Comparison of ENCODE assay signal across 21 cellular contexts in genomic region chr1:208078752-208079151, GRCh38.
"Had no signal": no experiment of that assay in that cellular context is flagged by ENCODE, and none has a peak within 500 bp of the region (broad histone marks: within the 10 kb centered on the region; RNA-seq: fewer than 3 reads in every experiment).

No MANE protein-coding gene starts in this region.

- H3K9me3 ChIP-seq: colonic mucosa, gastrocnemius medialis, pancreas, spleen, tibial nerve had no signal

- H3K36me3 ChIP-seq: colonic mucosa had no signal

- H3K4me3 ChIP-seq: colonic mucosa, gastrocnemius medialis, pancreas, spleen, tibial nerve had no signal

- H3K9me3 Mint-ChIP-seq: activated naive CD4-positive, alpha-beta T cell treated with anti-CD3 and anti-CD28 coated beads, Interleukin-2, amount 10 ng/mL, durations not matched to agents 7 days and 5 days; activated naive CD8-positive, alpha-beta T cell treated with anti-CD3 and anti-CD28 coated beads, Interleukin-2, amount 10 ng/mL, durations not matched to agents 7 days and 5 days; effector memory CD8-positive, alpha-beta T cell; mesothelial cell of epicardium; naive thymus-derived CD8-positive, alpha-beta T cell had no signal

- H3K27me3 Mint-ChIP-seq: naive thymus-derived CD8-positive, alpha-beta T cell had no signal

- H3K4me1 ChIP-seq: colonic mucosa, pancreas had no signal

- ATAC-seq: effector memory CD8-positive, alpha-beta T cell; gastrocnemius medialis; left colon; naive thymus-derived CD8-positive, alpha-beta T cell; pancreas; right cardiac atrium had no signal

- H3K4me3 Mint-ChIP-seq: activated naive CD4-positive, alpha-beta T cell treated with anti-CD3 and anti-CD28 coated beads, Interleukin-2, amount 10 ng/mL, durations not matched to agents 7 days and 5 days; activated naive CD8-positive, alpha-beta T cell treated with anti-CD3 and anti-CD28 coated beads, Interleukin-2, amount 10 ng/mL, durations not matched to agents 7 days and 5 days; effector memory CD8-positive, alpha-beta T cell; mesothelial cell of epicardium; naive thymus-derived CD8-positive, alpha-beta T cell had no signal

- H3K27ac ChIP-seq: colonic mucosa, gastrocnemius medialis, pancreas, spleen, tibial nerve, VCaP had no signal

- H3K27ac Mint-ChIP-seq: activated naive CD4-positive, alpha-beta T cell treated with anti-CD3 and anti-CD28 coated beads, Interleukin-2, amount 10 ng/mL, durations not matched to agents 7 days and 5 days; activated naive CD8-positive, alpha-beta T cell treated with anti-CD3 and anti-CD28 coated beads, Interleukin-2, amount 10 ng/mL, durations not matched to agents 7 days and 5 days; effector memory CD8-positive, alpha-beta T cell; mesothelial cell of epicardium had no signal

- DNase-seq: activated CD4-positive, alpha-beta T cell treated with anti-CD3 and anti-CD28 coated beads for 4 hours; activated CD4-positive, alpha-beta T cell treated with anti-CD3 and anti-CD28 coated beads, Interleukin-2, amount 50 U/mL, for 4 hours; activated effector memory CD4-positive, alpha-beta T cell treated with anti-CD3 and anti-CD28 coated beads, Interleukin-2, amount 50 U/mL, for 16 hours; activated naive CD4-positive, alpha-beta T cell treated with anti-CD3 and anti-CD28 coated beads, Interleukin-2, amount 10 ng/mL, durations not matched to agents 7 days and 5 days; activated naive CD8-positive, alpha-beta T cell treated with anti-CD3 and anti-CD28 coated beads, Interleukin-2, amount 10 ng/mL, durations not matched to agents 7 days and 5 days; central memory CD4-positive, alpha-beta T cell; colonic mucosa; effector memory CD8-positive, alpha-beta T cell; erythroblast; gastrocnemius medialis; hippocampal formation; kidney; left colon; naive thymus-derived CD8-positive, alpha-beta T cell; pancreas; right cardiac atrium; spleen; stimulated activated naive CD4-positive, alpha-beta T cell had no signal

- H3K4me1 Mint-ChIP-seq: activated naive CD4-positive, alpha-beta T cell treated with anti-CD3 and anti-CD28 coated beads, Interleukin-2, amount 10 ng/mL, durations not matched to agents 7 days and 5 days; activated naive CD8-positive, alpha-beta T cell treated with anti-CD3 and anti-CD28 coated beads, Interleukin-2, amount 10 ng/mL, durations not matched to agents 7 days and 5 days had no signal

- H3K27me3 ChIP-seq: colonic mucosa, gastrocnemius medialis, pancreas, spleen, tibial nerve had no signal

- H3K36me3 Mint-ChIP-seq: activated naive CD4-positive, alpha-beta T cell treated with anti-CD3 and anti-CD28 coated beads, Interleukin-2, amount 10 ng/mL, durations not matched to agents 7 days and 5 days; activated naive CD8-positive, alpha-beta T cell treated with anti-CD3 and anti-CD28 coated beads, Interleukin-2, amount 10 ng/mL, durations not matched to agents 7 days and 5 days had no signal
